In the genomic region with DNA sequence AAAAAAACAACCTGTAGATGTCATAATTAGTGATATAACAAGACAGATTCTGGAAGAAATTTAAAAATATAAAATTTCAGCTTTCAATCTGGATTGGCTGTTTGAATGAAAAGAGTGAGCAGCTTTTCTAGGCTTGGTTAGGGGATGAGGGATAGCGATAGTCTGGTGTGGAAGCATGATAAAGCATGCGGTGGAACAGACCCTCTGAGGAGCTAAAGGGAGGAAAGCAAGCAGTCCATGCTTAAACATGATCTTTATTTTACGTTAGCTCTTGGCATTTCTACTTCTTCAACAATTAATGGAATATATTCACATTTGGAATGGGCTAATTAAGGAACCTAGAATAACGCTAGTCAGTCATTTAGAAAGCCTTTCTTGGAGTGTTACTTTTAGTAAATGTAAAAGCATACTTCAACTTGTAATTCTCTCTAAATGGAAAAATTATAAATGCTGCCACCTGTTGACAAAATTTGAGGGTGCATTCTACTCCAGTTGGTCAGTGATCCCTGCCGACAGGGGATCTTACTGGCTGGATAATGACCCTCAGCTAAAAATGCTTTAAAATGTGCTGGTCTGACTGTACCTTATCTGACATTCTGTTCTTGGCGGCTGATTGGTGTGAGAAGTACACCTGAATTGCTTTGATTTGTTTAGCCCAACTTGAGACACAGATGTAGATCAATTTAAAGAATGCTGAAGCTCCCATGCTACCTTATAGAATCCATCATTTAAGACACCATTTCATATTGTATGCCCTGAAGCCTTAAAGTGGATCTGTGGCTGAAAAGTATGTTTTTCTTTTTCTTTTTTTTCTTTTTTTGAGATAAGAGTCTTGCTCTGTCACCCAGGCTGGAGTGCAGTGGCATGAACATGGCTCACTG, we compare ENCODE assay signal across 9 cellular contexts.
A peak's percentile ranks its signal among the peaks of the same experiment; 100 is the strongest.
DNase-seq lines count a peak whose midpoint lies in the region; ATAC-seq, FAIRE-seq and TF ChIP-seq lines count a peak whose summit lies in the region.
"Had no signal": no experiment of that assay in that cellular context is flagged by ENCODE, and none has a peak within 500 bp of the region (broad histone marks: within the 10 kb centered on the region; RNA-seq: fewer than 3 reads in every experiment).

No MANE protein-coding gene starts in this region.

- H2AFZ ChIP-seq in PC-9: no peak overlapping the region

- H3K27me3 Mint-ChIP-seq in natural killer cell (ENCODE audit: low read depth in 2 of 2): peaks cover 0 to 8% of the 10 kb centered on the region in 2 donors
- peaks cover 7 to 14% of the 10 kb centered on the region in 2 donors for H3K27me3 Mint-ChIP-seq in natural killer cell treated with Interleukin-12 subunit alpha and Interleukin-12 subunit beta and Interleukin-15 and Interleukin-18, amount 100 ng/mL, for 72 hours
- H3K27me3 Mint-ChIP-seq: central memory CD8-positive, alpha-beta T cell had no signal

- CTCF ChIA-PET in PC-9 (lab: Charles Lee): interaction anchor here (0.7 to 1.7 kb wide), 5 partner anchors 54 to 478 kb away, joined by 3 to 4 read pairs (median 3); no protein-coding TSS in a partner anchor

- FAIRE-seq in endometrium (lab: Jason Lieb, UNC): peak; percentile 63

- DNase-seq in natural killer cell (no peak), PC-9 (peak; percentile 37 to 42), midbrain (lab: John Stamatoyannopoulos, UW) (peak; percentile 60), GDM1 (lab: John Stamatoyannopoulos, UW) (no peak)
- no peak for DNase-seq in natural killer cell treated with Interleukin-12 subunit alpha and Interleukin-12 subunit beta and Interleukin-15 and Interleukin-18, amount 100 ng/mL, for 72 hours (ENCODE audit: low spot score)

- H3K9me2 ChIP-seq in PC-9 (ENCODE audit: insufficient read depth): no peaks in the 10 kb centered on the region

- no peak overlapping the region for H3K4me3 ChIP-seq in PC-9

- H3K36me3 Mint-ChIP-seq in natural killer cell: no peaks in the 10 kb centered on the region
- no peaks in the 10 kb centered on the region for H3K36me3 Mint-ChIP-seq in natural killer cell treated with Interleukin-12 subunit alpha and Interleukin-12 subunit beta and Interleukin-15 and Interleukin-18, amount 100 ng/mL, for 72 hours

- POLR2A ChIA-PET in PC-9 (lab: Charles Lee; ENCODE audit: unreplicated experiment): interaction anchor here (0.6 to 0.7 kb wide), 2 partner anchors 211 to 556 kb away, joined by 3 to 5 read pairs; no protein-coding TSS in a partner anchor

- no peaks in the 10 kb centered on the region for H3K9me3 Mint-ChIP-seq in natural killer cell
- no peaks in the 10 kb centered on the region for H3K9me3 Mint-ChIP-seq in natural killer cell treated with Interleukin-12 subunit alpha and Interleukin-12 subunit beta and Interleukin-15 and Interleukin-18, amount 100 ng/mL, for 72 hours
- H3K9me3 Mint-ChIP-seq: central memory CD8-positive, alpha-beta T cell had no signal

- no peaks in the 10 kb centered on the region for H4K20me1 ChIP-seq in PC-9 (ENCODE audit: insufficient read depth)

- H3K4me1 ChIP-seq in PC-9 (replicated peaks; ENCODE audit: insufficient read depth): no peaks in the 10 kb centered on the region

- H3K27me3 ChIP-seq in PC-9 (ENCODE audit: insufficient read depth, low read depth): no peaks in the 10 kb centered on the region

- H3K27ac Mint-ChIP-seq in natural killer cell: no peak overlapping the region
- no peak overlapping the region for H3K27ac Mint-ChIP-seq in natural killer cell treated with Interleukin-12 subunit alpha and Interleukin-12 subunit beta and Interleukin-15 and Interleukin-18, amount 100 ng/mL, for 72 hours

- H3F3A ChIP-seq in PC-9 (ENCODE audit: insufficient read depth, low read depth): no peaks in the 10 kb centered on the region

- ATAC-seq in natural killer cell: peak in 1 of 3 donors; percentile 33
- ATAC-seq in natural killer cell treated with Interleukin-12 subunit alpha and Interleukin-12 subunit beta and Interleukin-15 and Interleukin-18, amount 100 ng/mL, for 72 hours: no peak
- peak; percentile 44 for ATAC-seq in HG03280 (IDR thresholded peaks at IDR 0.05; ENCODE audit: unreplicated experiment)
- no peak for ATAC-seq in GM18502 (IDR thresholded peaks at IDR 0.05; ENCODE audit: poor library complexity, unreplicated experiment)

- no peaks in the 10 kb centered on the region for H3K4me1 Mint-ChIP-seq in natural killer cell
- H3K4me1 Mint-ChIP-seq in natural killer cell treated with Interleukin-12 subunit alpha and Interleukin-12 subunit beta and Interleukin-15 and Interleukin-18, amount 100 ng/mL, for 72 hours (ENCODE audit: low read depth in 2 of 2): peaks cover 7 to 10% of the 10 kb centered on the region in 2 donors
- H3K4me1 Mint-ChIP-seq: central memory CD8-positive, alpha-beta T cell had no signal

- H3K27ac ChIP-seq in PC-9: no peak overlapping the region

- no peak overlapping the region for H3K4me2 ChIP-seq in PC-9

- H3K9me3 ChIP-seq in PC-9 (ENCODE audit: insufficient read depth, low read depth): no peaks in the 10 kb centered on the region

- no peak overlapping the region for H3K4me3 Mint-ChIP-seq in natural killer cell
- no peak overlapping the region for H3K4me3 Mint-ChIP-seq in natural killer cell treated with Interleukin-12 subunit alpha and Interleukin-12 subunit beta and Interleukin-15 and Interleukin-18, amount 100 ng/mL, for 72 hours
- H3K4me3 Mint-ChIP-seq: central memory CD8-positive, alpha-beta T cell had no signal

- no peaks in the 10 kb centered on the region for H3K36me3 ChIP-seq in PC-9 (ENCODE audit: low read depth)

- H3K79me2 ChIP-seq in PC-9 (ENCODE audit: low read depth): no peaks in the 10 kb centered on the region

- intact Hi-C loops in natural killer cell (cut with micrococcal nuclease) (no loop called here), PC-9 (cut with micrococcal nuclease; ENCODE audit: unreplicated experiment) (loop anchor here (1.0 to 5.0 kb wide), 3 partner anchors 62 to 348 kb away; a partner anchor contains a TSS)

- BruUV-seq in PC-9 (replicated peaks; lab: Mats Ljungman, UMichigan): no TSS peak

- TF ChIP-seq CTCF in natural killer cell (IDR thresholded peaks at IDR 0.05) (peak; percentile 52), PC-9 (conservative IDR thresholded peaks at IDR 0.05) (peak; percentile 75)

Comparison
In these comparisons a context has a peak if more than half of its experiments do, and no peak if none do; other contexts are left out.
1. DNase-seq: peak in PC-9 (2 of 2) and midbrain (single experiment); none in natural killer cell (single experiment), natural killer cell treated with Interleukin-12 subunit alpha and Interleukin-12 subunit beta and Interleukin-15 and Interleukin-18, amount 100 ng/mL, for 72 hours (single experiment) and GDM1 (single experiment).